In genomic region chr7:98879989-98880337, GRCh38 we compare ENCODE assay signal across 9 cellular contexts. TPM values are rescaled to one million over a fixed set of nuclear protein-coding genes. Genes with fewer than 3 reads are reported as not detected.
A peak's percentile ranks its signal among the peaks of the same experiment; 100 is the strongest.
DNase-seq lines count a peak whose midpoint lies in the region; ATAC-seq and TF ChIP-seq lines count a peak whose summit lies in the region.
"Had no signal": no experiment of that assay in that cellular context is flagged by ENCODE, and none has a peak within 500 bp of the region (broad histone marks: within the 10 kb centered on the region; RNA-seq: fewer than 3 reads in every experiment).

No MANE protein-coding gene starts in this region.

- H3K4me3 ChIP-seq in BLaER1, result peak overlapping the region; percentile 99
- H3K4me3 ChIP-seq in LNCaP clone FGC (ENCODE audit: low read depth, low read length), result peak overlapping the region; percentile 96
- peak overlapping the region; percentile 100 for H3K4me3 ChIP-seq in colonic mucosa

- intact Hi-C loops in colonic mucosa (cut with DNase I), result no loop called here

- no peaks in the 10 kb centered on the region for H3K9me3 Mint-ChIP-seq in natural killer cell treated with Interleukin-12 subunit alpha and Interleukin-12 subunit beta and Interleukin-15 and Interleukin-18, amount 100 ng/mL, for 72 hours

- peak overlapping the region; percentile 99; the same call in 1 of the 2 replicates for H3K27ac ChIP-seq in BLaER1
- H3K27ac ChIP-seq in colonic mucosa, result peak overlapping the region; percentile 80

- peak overlapping the region; percentile 85 to 93 for H3K27ac Mint-ChIP-seq in natural killer cell treated with Interleukin-12 subunit alpha and Interleukin-12 subunit beta and Interleukin-15 and Interleukin-18, amount 100 ng/mL, for 72 hours

- peak overlapping the region; percentile 97 for H3K4me2 ChIP-seq in BLaER1

- H3K36me3 ChIP-seq in BLaER1 (peaks cover 45% of the 10 kb centered on the region), colonic mucosa (peaks cover 11% of the 10 kb centered on the region)

- no peaks in the 10 kb centered on the region for H3K9me3 ChIP-seq in BLaER1
- no peaks in the 10 kb centered on the region for H3K9me3 ChIP-seq in colonic mucosa

- no peaks in the 10 kb centered on the region for H3K36me3 Mint-ChIP-seq in natural killer cell treated with Interleukin-12 subunit alpha and Interleukin-12 subunit beta and Interleukin-15 and Interleukin-18, amount 100 ng/mL, for 72 hours

- H3K4me1 ChIP-seq in BLaER1 (peaks cover 30% of the 10 kb centered on the region), colonic mucosa (peaks cover 11% of the 10 kb centered on the region)

- peak overlapping the region; percentile 99 for H3K9ac ChIP-seq in BLaER1
- peak overlapping the region; percentile 97 to 99 for H3K9ac ChIP-seq in colonic mucosa (ENCODE audit: low read depth in 2 of 2, low read length in 2 of 2)

- no peaks in the 10 kb centered on the region for H3K27me3 Mint-ChIP-seq in natural killer cell treated with Interleukin-12 subunit alpha and Interleukin-12 subunit beta and Interleukin-15 and Interleukin-18, amount 100 ng/mL, for 72 hours

- no peak for ATAC-seq in natural killer cell treated with Interleukin-12 subunit alpha and Interleukin-12 subunit beta and Interleukin-15 and Interleukin-18, amount 100 ng/mL, for 72 hours
- ATAC-seq in HG03571 (IDR thresholded peaks at IDR 0.05; ENCODE audit: unreplicated experiment), result no peak
- no peak for ATAC-seq in HG02884 (IDR thresholded peaks at IDR 0.05; ENCODE audit: unreplicated experiment)

- peak overlapping the region; percentile 91 for H3K4me3 Mint-ChIP-seq in natural killer cell treated with Interleukin-12 subunit alpha and Interleukin-12 subunit beta and Interleukin-15 and Interleukin-18, amount 100 ng/mL, for 72 hours

- no peak for TF ChIP-seq CTCF in LNCaP clone FGC (IDR thresholded peaks at IDR 0.05; ENCODE audit: control insufficient read depth, extremely low read depth, insufficient read depth)
- no peak for TF ChIP-seq CTCF in colonic mucosa (IDR thresholded peaks at IDR 0.05)

- peaks cover 0 to 9% of the 10 kb centered on the region in 2 donors for H3K4me1 Mint-ChIP-seq in natural killer cell treated with Interleukin-12 subunit alpha and Interleukin-12 subunit beta and Interleukin-15 and Interleukin-18, amount 100 ng/mL, for 72 hours (ENCODE audit: low read depth in 2 of 2)

- no peaks in the 10 kb centered on the region for H3K27me3 ChIP-seq in BLaER1
- no peaks in the 10 kb centered on the region for H3K27me3 ChIP-seq in colonic mucosa

- peaks cover 58% of the 10 kb centered on the region for H4K20me1 ChIP-seq in BLaER1

- DNase-seq in LNCaP clone FGC (ENCODE audit: low read depth) (no peak), colonic mucosa (no peak), NCI-H2107 (lab: John Stamatoyannopoulos, UW) (no peak)
- DNase-seq in natural killer cell treated with Interleukin-12 subunit alpha and Interleukin-12 subunit beta and Interleukin-15 and Interleukin-18, amount 100 ng/mL, for 72 hours (ENCODE audit: low spot score), result no peak
- no peak for DNase-seq in NK-92 treated with Interleukin-12 subunit alpha and Interleukin-12 subunit beta, amount 100 ng/mL, for 24 hours (lab: John Stamatoyannopoulos, UW)

RNA-seq across cellular contexts. Expression of gene TRRAP, which starts 1.6 kb away (rescaled TPM):
- 10 to 100 TPM; 33.3 to 39.4 TPM for total RNA-seq in colonic mucosa
- 10 to 100 TPM; 57.9 to 78.3 TPM for total RNA-seq in natural killer cell treated with Interleukin-12 subunit alpha and Interleukin-12 subunit beta and Interleukin-15 and Interleukin-18, amount 100 ng/mL, for 72 hours

RNA-seq across cellular contexts. Expression of gene TMEM130, which starts 10.1 kb away (rescaled TPM):
- total RNA-seq in colonic mucosa, result 1 to 10 TPM in 1 of 2 donors, under 1 TPM in 1; 0.12 to 1.5 TPM
- total RNA-seq in natural killer cell treated with Interleukin-12 subunit alpha and Interleukin-12 subunit beta and Interleukin-15 and Interleukin-18, amount 100 ng/mL, for 72 hours, result not detected
- total RNA-seq: HT1080 had no signal
